In the genomic region with DNA sequence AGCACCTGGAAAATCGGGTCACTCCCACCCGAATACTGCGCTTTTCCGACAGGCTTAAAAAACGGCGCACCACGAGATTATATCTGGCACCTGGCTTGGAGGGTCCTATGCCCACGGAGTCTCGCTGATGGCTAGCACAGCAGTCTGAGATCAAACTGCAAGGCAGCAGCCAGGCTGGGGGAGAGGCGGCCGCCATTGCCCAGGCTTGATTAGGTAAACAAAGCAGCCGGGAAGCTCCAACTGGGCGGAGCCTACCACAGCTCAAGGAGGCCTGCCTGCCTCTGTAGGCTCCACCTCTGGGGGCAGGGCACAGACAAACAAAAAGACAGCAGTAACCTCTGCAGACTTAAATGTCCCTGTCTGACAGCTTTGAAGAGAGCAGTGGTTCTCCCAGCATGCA, we compare ENCODE assay signal across 3 cellular contexts. TPM values are rescaled to one million over a fixed set of nuclear protein-coding genes. Genes with fewer than 3 reads are reported as not detected.
"Had no signal": no experiment of that assay in that cellular context is flagged by ENCODE, and none has a peak within 500 bp of the region (broad histone marks: within the 10 kb centered on the region; RNA-seq: fewer than 3 reads in every experiment).

No MANE protein-coding gene starts in this region.

RNA-seq across cellular contexts. Expression of a gene that starts 23.5 kb away (rescaled TPM):
- total RNA-seq: OCI-LY7, PC-9, SK-MEL-5 had no signal
